In genomic region chr4:95506264-95506663, GRCh38 we compare ENCODE assay signal across 23 cellular contexts. TPM values are rescaled to one million over a fixed set of nuclear protein-coding genes. Genes with fewer than 3 reads are reported as not detected.
DNase-seq lines count a peak whose midpoint lies in the region; ATAC-seq and TF ChIP-seq lines count a peak whose summit lies in the region.
"Had no signal": no experiment of that assay in that cellular context is flagged by ENCODE, and none has a peak within 500 bp of the region (broad histone marks: within the 10 kb centered on the region; RNA-seq: fewer than 3 reads in every experiment).

No MANE protein-coding gene starts in this region.

- H3K4me3 ChIP-seq in kidney epithelial cell (ENCODE audit: low read depth, low read length) = no peak overlapping the region
- no peak overlapping the region for H3K4me3 ChIP-seq in CD8-positive, alpha-beta memory T cell (ENCODE audit: low read length)
- H3K4me3 ChIP-seq: body of pancreas, neural progenitor cell had no signal

- POLR2A ChIA-PET in CD8-positive, alpha-beta memory T cell (lab: Charles Lee) = no interaction called here

- CTCF ChIA-PET in CD8-positive, alpha-beta memory T cell (lab: Charles Lee) = no interaction called here

- no peaks in the 10 kb centered on the region for H3K4me1 ChIP-seq in CD8-positive, alpha-beta memory T cell (ENCODE audit: insufficient read depth, low read length)
- H3K4me1 ChIP-seq: body of pancreas had no signal

- H3K9me3 Mint-ChIP-seq in CD8-positive, alpha-beta memory T cell = peaks cover 0 to 4% (median 0%) of the 10 kb centered on the region in 5 donors
- H3K9me3 Mint-ChIP-seq: activated naive CD4-positive, alpha-beta T cell treated with anti-CD3 and anti-CD28 coated beads for 36 hours had no signal

- no peaks in the 10 kb centered on the region for H3K27me3 Mint-ChIP-seq in CD8-positive, alpha-beta memory T cell
- H3K27me3 Mint-ChIP-seq: CD4-positive, CD25-positive, alpha-beta regulatory T cell had no signal

- H3K4me3 Mint-ChIP-seq in CD8-positive, alpha-beta memory T cell = no peak overlapping the region
- H3K4me3 Mint-ChIP-seq: activated naive CD4-positive, alpha-beta T cell treated with anti-CD3 and anti-CD28 coated beads for 36 hours; CD4-positive, CD25-positive, alpha-beta regulatory T cell; immature natural killer cell; neural progenitor cell; stimulated activated naive CD8-positive, alpha-beta T cell treated with anti-CD3 and anti-CD28 coated beads, Interleukin-15, Interleukin-2, amounts not matched to agents 100 ng/mL and 50 ng/mL, for 24 hours had no signal

- H3K27ac ChIP-seq in CD8-positive, alpha-beta memory T cell (ENCODE audit: low read depth, low read length) = no peak overlapping the region
- H3K27ac ChIP-seq: body of pancreas, neural progenitor cell had no signal

- ATAC-seq in GM19328 (IDR thresholded peaks at IDR 0.05; ENCODE audit: unreplicated experiment) (no peak), GM19452 (IDR thresholded peaks at IDR 0.05; ENCODE audit: unreplicated experiment) (no peak)
- ATAC-seq: body of pancreas had no signal

- TF ChIP-seq CTCF in kidney epithelial cell (IDR thresholded peaks at IDR 0.05; ENCODE audit: insufficient read depth, low read length, poor library complexity, severe bottlenecking) = no peak

- H3K9me3 ChIP-seq in CD8-positive, alpha-beta memory T cell (ENCODE audit: low read length) = no peaks in the 10 kb centered on the region
- H3K9me3 ChIP-seq: body of pancreas had no signal

- no peaks in the 10 kb centered on the region for H3K36me3 Mint-ChIP-seq in CD8-positive, alpha-beta memory T cell
- H3K36me3 Mint-ChIP-seq: CD4-positive, CD25-positive, alpha-beta regulatory T cell; immature natural killer cell had no signal

- H3K4me1 Mint-ChIP-seq in CD8-positive, alpha-beta memory T cell = no peaks in the 10 kb centered on the region
- H3K4me1 Mint-ChIP-seq: CD4-positive, CD25-positive, alpha-beta regulatory T cell; immature natural killer cell had no signal

- H3K27me3 ChIP-seq in kidney epithelial cell (ENCODE audit: control insufficient read depth, insufficient read depth, low read length) = no peaks in the 10 kb centered on the region
- H3K27me3 ChIP-seq in CD8-positive, alpha-beta memory T cell (ENCODE audit: insufficient read depth, low read length, poor library complexity, severe bottlenecking) = no peaks in the 10 kb centered on the region
- H3K27me3 ChIP-seq: body of pancreas, neural progenitor cell had no signal

- no peak overlapping the region for H3K27ac Mint-ChIP-seq in CD8-positive, alpha-beta memory T cell
- H3K27ac Mint-ChIP-seq: activated naive CD4-positive, alpha-beta T cell treated with anti-CD3 and anti-CD28 coated beads for 36 hours; CD4-positive, CD25-positive, alpha-beta regulatory T cell; immature natural killer cell; stimulated activated naive CD8-positive, alpha-beta T cell treated with anti-CD3 and anti-CD28 coated beads, Interleukin-15, Interleukin-2, amounts not matched to agents 100 ng/mL and 50 ng/mL, for 24 hours had no signal

- H3K36me3 ChIP-seq in kidney epithelial cell (ENCODE audit: control insufficient read depth, insufficient read depth, low read length) = no peaks in the 10 kb centered on the region
- no peaks in the 10 kb centered on the region for H3K36me3 ChIP-seq in CD8-positive, alpha-beta memory T cell (ENCODE audit: insufficient read depth, low read length)
- H3K36me3 ChIP-seq: neural progenitor cell had no signal

- peak; percentile 21 for DNase-seq in COLO829 (ENCODE audit: low spot score)
- DNase-seq in LHCN-M2 (ENCODE audit: low read depth) = peak; percentile 78
- peak; percentile 69 for DNase-seq in astrocyte of the hippocampus (ENCODE audit: low read depth, low spot score)
- peak; percentile 19 for DNase-seq in kidney epithelial cell (ENCODE audit: low read depth)
- no peak for DNase-seq in CD8-positive, alpha-beta memory T cell
- no peak for DNase-seq in GF-D8 (lab: John Stamatoyannopoulos, UW)
- DNase-seq: ACHN; activated CD4-positive, alpha-beta T cell treated with anti-CD3 and anti-CD28 coated beads, Interleukin-2, amount 50 U/mL, for 4 hours; activated naive CD4-positive, alpha-beta T cell treated with anti-CD3 and anti-CD28 coated beads for 36 hours; activated T-cell treated with anti-CD3 and anti-CD28 coated beads for 4 hours; body of pancreas; CD4-positive, CD25-positive, alpha-beta regulatory T cell; DND-41; erythroblast; head of caudate nucleus; immature natural killer cell; NCI-H2081; NCI-H526 had no signal

RNA-seq across cellular contexts. Expression of gene UNC5C, which starts 42.5 kb away (rescaled TPM):
- 0.06 and 0.11 TPM in 2 replicates for total RNA-seq in LHCN-M2 (2014; rRNA removed)
- polyA plus RNA-seq in LHCN-M2 (2012) = 0.13 TPM
- 2.6 and 2.8 TPM in 2 replicates for total RNA-seq in kidney epithelial cell
- total RNA-seq in CD8-positive, alpha-beta memory T cell = not detected
- polyA plus RNA-seq in CD8-positive, alpha-beta memory T cell = not detected
- total RNA-seq: activated naive CD4-positive, alpha-beta T cell treated with anti-CD3 and anti-CD28 coated beads for 36 hours; CD4-positive, CD25-positive, alpha-beta regulatory T cell; dermis microvascular lymphatic vessel endothelial cell had no signal
- polyA plus RNA-seq: immature natural killer cell had no signal

Comparison
In these comparisons a context has a peak if more than half of its experiments do, and no peak if none do; other contexts are left out.
1. DNase-seq: peak in COLO829 (single experiment), LHCN-M2 (single experiment), astrocyte of the hippocampus (single experiment) and kidney epithelial cell (single experiment); none in CD8-positive, alpha-beta memory T cell (0 of 5) and GF-D8 (single experiment).